In the genomic region with DNA sequence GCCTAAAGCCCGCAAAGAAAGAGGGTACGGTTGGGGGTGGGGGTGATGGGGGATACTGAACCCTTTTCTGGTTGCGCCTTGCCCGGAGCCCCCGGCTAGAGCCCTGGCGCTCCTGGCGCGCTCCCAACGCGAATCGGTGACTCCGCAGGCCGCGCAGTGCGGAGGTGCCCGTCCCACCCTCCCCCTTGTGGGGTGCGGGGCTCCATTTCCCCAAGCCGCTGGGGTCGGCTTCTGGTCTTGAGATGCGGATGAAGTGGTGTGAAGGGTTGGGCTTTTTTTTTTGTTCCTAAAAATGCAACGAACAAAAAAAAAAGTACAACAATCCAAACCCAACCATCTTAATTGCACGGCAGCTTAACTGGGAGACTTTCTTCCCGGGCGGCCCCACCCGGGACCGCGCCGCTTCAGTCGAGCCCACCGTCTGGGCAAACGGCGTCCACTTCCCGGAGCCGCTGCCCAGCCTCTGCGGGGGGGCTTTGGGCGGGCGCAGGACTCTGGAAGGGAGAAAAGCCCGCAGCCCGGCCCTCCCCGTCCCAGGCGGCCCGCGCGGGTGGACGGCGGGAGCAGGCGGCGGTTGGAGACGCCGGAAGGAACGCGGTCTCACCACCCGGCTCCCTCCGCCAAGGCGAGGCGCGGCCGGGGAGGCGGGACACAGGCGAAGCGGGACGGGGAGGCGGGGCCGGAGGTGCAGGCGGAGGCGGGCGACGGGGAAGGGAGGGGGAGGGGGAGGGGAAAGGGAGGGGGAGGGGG, we compare ENCODE assay signal across 1 cellular context.
TF ChIP-seq lines count a peak whose summit lies in the region.

No MANE protein-coding gene starts in this region.

TF ChIP-seq in K562, 482 proteins besides CTCF, POLR2A, EP300 and RAD21 (continued from another document and continues in another):
- TF ChIP-seq, protein P1, sequence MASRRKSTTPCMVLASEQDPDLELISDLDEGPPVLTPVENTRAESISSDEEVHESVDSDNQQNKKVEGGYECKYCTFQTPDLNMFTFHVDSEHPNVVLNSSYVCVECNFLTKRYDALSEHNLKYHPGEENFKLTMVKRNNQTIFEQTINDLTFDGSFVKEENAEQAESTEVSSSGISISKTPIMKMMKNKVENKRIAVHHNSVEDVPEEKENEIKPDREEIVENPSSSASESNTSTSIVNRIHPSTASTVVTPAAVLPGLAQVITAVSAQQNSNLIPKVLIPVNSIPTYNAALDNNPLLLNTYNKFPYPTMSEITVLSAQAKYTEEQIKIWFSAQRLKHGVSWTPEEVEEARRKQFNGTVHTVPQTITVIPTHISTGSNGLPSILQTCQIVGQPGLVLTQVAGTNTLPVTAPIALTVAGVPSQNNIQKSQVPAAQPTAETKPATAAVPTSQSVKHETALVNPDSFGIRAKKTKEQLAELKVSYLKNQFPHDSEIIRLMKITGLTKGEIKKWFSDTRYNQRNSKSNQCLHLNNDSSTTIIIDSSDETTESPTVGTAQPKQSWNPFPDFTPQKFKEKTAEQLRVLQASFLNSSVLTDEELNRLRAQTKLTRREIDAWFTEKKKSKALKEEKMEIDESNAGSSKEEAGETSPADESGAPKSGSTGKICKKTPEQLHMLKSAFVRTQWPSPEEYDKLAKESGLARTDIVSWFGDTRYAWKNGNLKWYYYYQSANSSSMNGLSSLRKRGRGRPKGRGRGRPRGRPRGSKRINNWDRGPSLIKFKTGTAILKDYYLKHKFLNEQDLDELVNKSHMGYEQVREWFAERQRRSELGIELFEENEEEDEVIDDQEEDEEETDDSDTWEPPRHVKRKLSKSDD (conservative IDR thresholded peaks at IDR 0.05; ENCODE audit: low read length), result no peak
- TF ChIP-seq, protein P2, sequence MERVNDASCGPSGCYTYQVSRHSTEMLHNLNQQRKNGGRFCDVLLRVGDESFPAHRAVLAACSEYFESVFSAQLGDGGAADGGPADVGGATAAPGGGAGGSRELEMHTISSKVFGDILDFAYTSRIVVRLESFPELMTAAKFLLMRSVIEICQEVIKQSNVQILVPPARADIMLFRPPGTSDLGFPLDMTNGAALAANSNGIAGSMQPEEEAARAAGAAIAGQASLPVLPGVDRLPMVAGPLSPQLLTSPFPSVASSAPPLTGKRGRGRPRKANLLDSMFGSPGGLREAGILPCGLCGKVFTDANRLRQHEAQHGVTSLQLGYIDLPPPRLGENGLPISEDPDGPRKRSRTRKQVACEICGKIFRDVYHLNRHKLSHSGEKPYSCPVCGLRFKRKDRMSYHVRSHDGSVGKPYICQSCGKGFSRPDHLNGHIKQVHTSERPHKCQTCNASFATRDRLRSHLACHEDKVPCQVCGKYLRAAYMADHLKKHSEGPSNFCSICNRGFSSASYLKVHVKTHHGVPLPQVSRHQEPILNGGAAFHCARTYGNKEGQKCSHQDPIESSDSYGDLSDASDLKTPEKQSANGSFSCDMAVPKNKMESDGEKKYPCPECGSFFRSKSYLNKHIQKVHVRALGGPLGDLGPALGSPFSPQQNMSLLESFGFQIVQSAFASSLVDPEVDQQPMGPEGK (CRISPR knock-in tag; IDR thresholded peaks at IDR 0.05; ENCODE audit: borderline replicate concordance), result no peak
- TF ChIP-seq KDM4B (IDR thresholded peaks at IDR 0.05; ENCODE audit: borderline replicate concordance in 2 of 2, low read depth in 1 of 2), result peak in 1 of 2 experiments; percentile 33; a peak in 1 of 4 replicates
- TF ChIP-seq NFIX (CRISPR knock-in tag; IDR thresholded peaks at IDR 0.05; ENCODE audit: low read depth), result no peak
- no peak for TF ChIP-seq SIRT6 (IDR thresholded peaks at IDR 0.05; ENCODE audit: low read depth, low read length)
- TF ChIP-seq CREM (IDR thresholded peaks at IDR 0.05; ENCODE audit: low read depth), result no peak
- TF ChIP-seq KAT7 (CRISPR knock-in tag; IDR thresholded peaks at IDR 0.05; ENCODE audit: borderline replicate concordance), result no peak
- TF ChIP-seq, protein P3, sequence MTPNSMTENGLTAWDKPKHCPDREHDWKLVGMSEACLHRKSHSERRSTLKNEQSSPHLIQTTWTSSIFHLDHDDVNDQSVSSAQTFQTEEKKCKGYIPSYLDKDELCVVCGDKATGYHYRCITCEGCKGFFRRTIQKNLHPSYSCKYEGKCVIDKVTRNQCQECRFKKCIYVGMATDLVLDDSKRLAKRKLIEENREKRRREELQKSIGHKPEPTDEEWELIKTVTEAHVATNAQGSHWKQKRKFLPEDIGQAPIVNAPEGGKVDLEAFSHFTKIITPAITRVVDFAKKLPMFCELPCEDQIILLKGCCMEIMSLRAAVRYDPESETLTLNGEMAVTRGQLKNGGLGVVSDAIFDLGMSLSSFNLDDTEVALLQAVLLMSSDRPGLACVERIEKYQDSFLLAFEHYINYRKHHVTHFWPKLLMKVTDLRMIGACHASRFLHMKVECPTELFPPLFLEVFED (CRISPR knock-in tag; conservative IDR thresholded peaks at IDR 0.05), result no peak
- no peak for TF ChIP-seq ZNF316 (IDR thresholded peaks at IDR 0.05)
- no peak for TF ChIP-seq JUNB (CRISPR knock-in tag; conservative IDR thresholded peaks at IDR 0.05)
- TF ChIP-seq ETV6 (IDR thresholded peaks at IDR 0.05; ENCODE audit: borderline replicate concordance in 1 of 2, low read depth in 2 of 2, low read length in 1 of 2), result no peak
- no peak for TF ChIP-seq ETV6 (CRISPR knock-in tag; IDR thresholded peaks at IDR 0.05; ENCODE audit: borderline replicate concordance)
- TF ChIP-seq, protein P4, sequence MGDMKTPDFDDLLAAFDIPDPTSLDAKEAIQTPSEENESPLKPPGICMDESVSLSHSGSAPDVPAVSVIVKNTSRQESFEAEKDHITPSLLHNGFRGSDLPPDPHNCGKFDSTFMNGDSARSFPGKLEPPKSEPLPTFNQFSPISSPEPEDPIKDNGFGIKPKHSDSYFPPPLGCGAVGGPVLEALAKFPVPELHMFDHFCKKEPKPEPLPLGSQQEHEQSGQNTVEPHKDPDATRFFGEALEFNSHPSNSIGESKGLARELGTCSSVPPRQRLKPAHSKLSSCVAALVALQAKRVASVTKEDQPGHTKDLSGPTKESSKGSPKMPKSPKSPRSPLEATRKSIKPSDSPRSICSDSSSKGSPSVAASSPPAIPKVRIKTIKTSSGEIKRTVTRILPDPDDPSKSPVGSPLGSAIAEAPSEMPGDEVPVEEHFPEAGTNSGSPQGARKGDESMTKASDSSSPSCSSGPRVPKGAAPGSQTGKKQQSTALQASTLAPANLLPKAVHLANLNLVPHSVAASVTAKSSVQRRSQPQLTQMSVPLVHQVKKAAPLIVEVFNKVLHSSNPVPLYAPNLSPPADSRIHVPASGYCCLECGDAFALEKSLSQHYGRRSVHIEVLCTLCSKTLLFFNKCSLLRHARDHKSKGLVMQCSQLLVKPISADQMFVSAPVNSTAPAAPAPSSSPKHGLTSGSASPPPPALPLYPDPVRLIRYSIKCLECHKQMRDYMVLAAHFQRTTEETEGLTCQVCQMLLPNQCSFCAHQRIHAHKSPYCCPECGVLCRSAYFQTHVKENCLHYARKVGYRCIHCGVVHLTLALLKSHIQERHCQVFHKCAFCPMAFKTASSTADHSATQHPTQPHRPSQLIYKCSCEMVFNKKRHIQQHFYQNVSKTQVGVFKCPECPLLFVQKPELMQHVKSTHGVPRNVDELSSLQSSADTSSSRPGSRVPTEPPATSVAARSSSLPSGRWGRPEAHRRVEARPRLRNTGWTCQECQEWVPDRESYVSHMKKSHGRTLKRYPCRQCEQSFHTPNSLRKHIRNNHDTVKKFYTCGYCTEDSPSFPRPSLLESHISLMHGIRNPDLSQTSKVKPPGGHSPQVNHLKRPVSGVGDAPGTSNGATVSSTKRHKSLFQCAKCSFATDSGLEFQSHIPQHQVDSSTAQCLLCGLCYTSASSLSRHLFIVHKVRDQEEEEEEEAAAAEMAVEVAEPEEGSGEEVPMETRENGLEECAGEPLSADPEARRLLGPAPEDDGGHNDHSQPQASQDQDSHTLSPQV (IDR thresholded peaks at IDR 0.05), result 0 out of 2 replicates have a peak, but pooled peaks have one; percentile 42
- TF ChIP-seq PTBP1 (IDR thresholded peaks at IDR 0.05; ENCODE audit: low read depth, low read length), result no peak
- TF ChIP-seq, protein P5, sequence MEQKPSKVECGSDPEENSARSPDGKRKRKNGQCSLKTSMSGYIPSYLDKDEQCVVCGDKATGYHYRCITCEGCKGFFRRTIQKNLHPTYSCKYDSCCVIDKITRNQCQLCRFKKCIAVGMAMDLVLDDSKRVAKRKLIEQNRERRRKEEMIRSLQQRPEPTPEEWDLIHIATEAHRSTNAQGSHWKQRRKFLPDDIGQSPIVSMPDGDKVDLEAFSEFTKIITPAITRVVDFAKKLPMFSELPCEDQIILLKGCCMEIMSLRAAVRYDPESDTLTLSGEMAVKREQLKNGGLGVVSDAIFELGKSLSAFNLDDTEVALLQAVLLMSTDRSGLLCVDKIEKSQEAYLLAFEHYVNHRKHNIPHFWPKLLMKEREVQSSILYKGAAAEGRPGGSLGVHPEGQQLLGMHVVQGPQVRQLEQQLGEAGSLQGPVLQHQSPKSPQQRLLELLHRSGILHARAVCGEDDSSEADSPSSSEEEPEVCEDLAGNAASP (IDR thresholded peaks at IDR 0.05), result no peak
- TF ChIP-seq POLR2AphosphoS2 (IDR thresholded peaks at IDR 0.05; ENCODE audit: low read length), result peak; percentile 74; the same call in 1 of the 2 replicates
- TF ChIP-seq, protein P6, sequence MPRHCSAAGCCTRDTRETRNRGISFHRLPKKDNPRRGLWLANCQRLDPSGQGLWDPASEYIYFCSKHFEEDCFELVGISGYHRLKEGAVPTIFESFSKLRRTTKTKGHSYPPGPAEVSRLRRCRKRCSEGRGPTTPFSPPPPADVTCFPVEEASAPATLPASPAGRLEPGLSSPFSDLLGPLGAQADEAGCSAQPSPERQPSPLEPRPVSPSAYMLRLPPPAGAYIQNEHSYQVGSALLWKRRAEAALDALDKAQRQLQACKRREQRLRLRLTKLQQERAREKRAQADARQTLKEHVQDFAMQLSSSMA (CRISPR knock-in tag; IDR thresholded peaks at IDR 0.05), result no peak
- peak; percentile 94 for TF ChIP-seq POLR2G (IDR thresholded peaks at IDR 0.05; ENCODE audit: low read depth, low read length)
- no peak for TF ChIP-seq ZNF133 (CRISPR knock-in tag; IDR thresholded peaks at IDR 0.05)
- TF ChIP-seq ZNF3 (CRISPR knock-in tag; IDR thresholded peaks at IDR 0.05), result no peak
- TF ChIP-seq RBM34 (IDR thresholded peaks at IDR 0.05; ENCODE audit: borderline replicate concordance, insufficient read depth, low read length), result no peak
- TF ChIP-seq LARP7 (IDR thresholded peaks at IDR 0.05), result no peak
- no peak for TF ChIP-seq XRCC4 (IDR thresholded peaks at IDR 0.05; ENCODE audit: extremely low read depth, insufficient read depth, insufficient read length)
- no peak for TF ChIP-seq ZNF644 (tag; IDR thresholded peaks at IDR 0.05; ENCODE audit: low read depth)
- TF ChIP-seq, protein P7, sequence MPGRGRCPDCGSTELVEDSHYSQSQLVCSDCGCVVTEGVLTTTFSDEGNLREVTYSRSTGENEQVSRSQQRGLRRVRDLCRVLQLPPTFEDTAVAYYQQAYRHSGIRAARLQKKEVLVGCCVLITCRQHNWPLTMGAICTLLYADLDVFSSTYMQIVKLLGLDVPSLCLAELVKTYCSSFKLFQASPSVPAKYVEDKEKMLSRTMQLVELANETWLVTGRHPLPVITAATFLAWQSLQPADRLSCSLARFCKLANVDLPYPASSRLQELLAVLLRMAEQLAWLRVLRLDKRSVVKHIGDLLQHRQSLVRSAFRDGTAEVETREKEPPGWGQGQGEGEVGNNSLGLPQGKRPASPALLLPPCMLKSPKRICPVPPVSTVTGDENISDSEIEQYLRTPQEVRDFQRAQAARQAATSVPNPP (IDR thresholded peaks at IDR 0.05; ENCODE audit: borderline replicate concordance, insufficient read depth, insufficient read length), result no peak
- peak; percentile 53 for TF ChIP-seq KDM5B (IDR thresholded peaks at IDR 0.05; ENCODE audit: insufficient replicate concordance, low read depth, low read length)
- TF ChIP-seq EGR1 (conservative IDR thresholded peaks at IDR 0.05), result no peak
- TF ChIP-seq RBM39 (optimal IDR thresholded peaks at IDR 0.05; ENCODE audit: low read depth, low read length), result no peak
- TF ChIP-seq, protein P8, sequence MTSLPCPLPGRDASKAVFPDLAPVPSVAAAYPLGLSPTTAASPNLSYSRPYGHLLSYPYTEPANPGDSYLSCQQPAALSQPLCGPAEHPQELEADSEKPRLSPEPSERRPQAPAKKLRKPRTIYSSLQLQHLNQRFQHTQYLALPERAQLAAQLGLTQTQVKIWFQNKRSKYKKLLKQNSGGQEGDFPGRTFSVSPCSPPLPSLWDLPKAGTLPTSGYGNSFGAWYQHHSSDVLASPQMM (CRISPR knock-in tag; IDR thresholded peaks at IDR 0.05), result no peak
- TF ChIP-seq CBFA2T2 (conservative IDR thresholded peaks at IDR 0.05), result no peak
- no peak for TF ChIP-seq ZNF696 (CRISPR knock-in tag; conservative IDR thresholded peaks at IDR 0.05)
- no peak for TF ChIP-seq SRSF1 (IDR thresholded peaks at IDR 0.05; ENCODE audit: low read depth, low read length)
- no peak for TF ChIP-seq ZNF274 (IDR thresholded peaks at IDR 0.05; ENCODE audit: borderline replicate concordance, low read depth, low read length)
- TF ChIP-seq, protein P9, sequence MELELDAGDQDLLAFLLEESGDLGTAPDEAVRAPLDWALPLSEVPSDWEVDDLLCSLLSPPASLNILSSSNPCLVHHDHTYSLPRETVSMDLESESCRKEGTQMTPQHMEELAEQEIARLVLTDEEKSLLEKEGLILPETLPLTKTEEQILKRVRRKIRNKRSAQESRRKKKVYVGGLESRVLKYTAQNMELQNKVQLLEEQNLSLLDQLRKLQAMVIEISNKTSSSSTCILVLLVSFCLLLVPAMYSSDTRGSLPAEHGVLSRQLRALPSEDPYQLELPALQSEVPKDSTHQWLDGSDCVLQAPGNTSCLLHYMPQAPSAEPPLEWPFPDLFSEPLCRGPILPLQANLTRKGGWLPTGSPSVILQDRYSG (tag; conservative IDR thresholded peaks at IDR 0.05; ENCODE audit: low read depth), result no peak
- TF ChIP-seq BRF1 (IDR thresholded peaks at IDR 0.05; ENCODE audit: borderline replicate concordance, extremely low read depth, insufficient read length), result no peak
- TF ChIP-seq, protein P10, sequence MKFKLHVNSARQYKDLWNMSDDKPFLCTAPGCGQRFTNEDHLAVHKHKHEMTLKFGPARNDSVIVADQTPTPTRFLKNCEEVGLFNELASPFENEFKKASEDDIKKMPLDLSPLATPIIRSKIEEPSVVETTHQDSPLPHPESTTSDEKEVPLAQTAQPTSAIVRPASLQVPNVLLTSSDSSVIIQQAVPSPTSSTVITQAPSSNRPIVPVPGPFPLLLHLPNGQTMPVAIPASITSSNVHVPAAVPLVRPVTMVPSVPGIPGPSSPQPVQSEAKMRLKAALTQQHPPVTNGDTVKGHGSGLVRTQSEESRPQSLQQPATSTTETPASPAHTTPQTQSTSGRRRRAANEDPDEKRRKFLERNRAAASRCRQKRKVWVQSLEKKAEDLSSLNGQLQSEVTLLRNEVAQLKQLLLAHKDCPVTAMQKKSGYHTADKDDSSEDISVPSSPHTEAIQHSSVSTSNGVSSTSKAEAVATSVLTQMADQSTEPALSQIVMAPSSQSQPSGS (CRISPR knock-in tag; IDR thresholded peaks at IDR 0.05), result no peak
- no peak for TF ChIP-seq RBM14 (IDR thresholded peaks at IDR 0.05; ENCODE audit: borderline replicate concordance, insufficient read depth, low read depth, low read length)
- no peak; the same call in 1 of the 2 replicates for TF ChIP-seq EP400 (IDR thresholded peaks at IDR 0.05)
- TF ChIP-seq NFIC (IDR thresholded peaks at IDR 0.05), result peak; percentile 25; the same call in 1 of the 2 replicates
- TF ChIP-seq RBM15 (IDR thresholded peaks at IDR 0.05; ENCODE audit: insufficient read depth, low read length), result no peak
- no peak for TF ChIP-seq ZNF24 (IDR thresholded peaks at IDR 0.05)
- TF ChIP-seq ZKSCAN3 (CRISPR knock-in tag; IDR thresholded peaks at IDR 0.05), result no peak
- TF ChIP-seq RBM22 (IDR thresholded peaks at IDR 0.05; ENCODE audit: low read depth, low read length, poor library complexity, severe bottlenecking), result peak; percentile 51
- no peak for TF ChIP-seq EWSR1 (IDR thresholded peaks at IDR 0.05; ENCODE audit: borderline replicate concordance, low read depth, partially characterized antibody)
- peak; percentile 36; the same call in 1 of the 2 replicates for TF ChIP-seq GATAD2B (IDR thresholded peaks at IDR 0.05; ENCODE audit: borderline replicate concordance)
- no peak for TF ChIP-seq PTTG1 (tag; IDR thresholded peaks at IDR 0.05; ENCODE audit: low read depth)
- no peak for TF ChIP-seq ZNF707 (CRISPR knock-in tag; conservative IDR thresholded peaks at IDR 0.05)
